Comparison of ENCODE assay signal across 3 cellular contexts in genomic region chr19:5692785-5693194, GRCh38.
TF ChIP-seq lines count a peak whose summit lies in the region.

No MANE protein-coding gene starts in this region.

TF ChIP-seq in SK-N-SH, 30 proteins besides CTCF, POLR2A, EP300 and RAD21 (continues in another document):
- TF ChIP-seq IRF3 (IDR thresholded peaks at IDR 0.05; ENCODE audit: low read depth, low read length) (no peak), MEF2A (IDR thresholded peaks at IDR 0.05; ENCODE audit: borderline replicate concordance, low read depth) (no peak), USF2 (IDR thresholded peaks at IDR 0.05; ENCODE audit: borderline replicate concordance, low read depth, low read length) (no peak), ZBTB33 (IDR thresholded peaks at IDR 0.05; ENCODE audit: borderline replicate concordance, low read depth) (no peak), JUND (IDR thresholded peaks at IDR 0.05) (no peak), EZH2phosphoT487 (IDR thresholded peaks at IDR 0.05; ENCODE audit: borderline replicate concordance, low read depth) (no peak), ELF1 (IDR thresholded peaks at IDR 0.05) (no peak), MXI1 (IDR thresholded peaks at IDR 0.05; ENCODE audit: low read depth, low read length) (no peak), REST (IDR thresholded peaks at IDR 0.05; ENCODE audit: low read depth, low read length) (no peak), TAF1 (IDR thresholded peaks at IDR 0.05; ENCODE audit: borderline replicate concordance, low read depth, low read length) (no peak)

TF ChIP-seq in SK-N-SH treated with all-trans-retinoic acid at 6 μM for 48 hours, 23 proteins besides CTCF, POLR2A, EP300 and RAD21:
- TF ChIP-seq ARNTL (CRISPR knock-in tag; IDR thresholded peaks at IDR 0.05; ENCODE audit: borderline replicate concordance, low read depth) (no peak), ZC3H10 (CRISPR knock-in tag; IDR thresholded peaks at IDR 0.05) (no peak)
TF ChIP-seq in SK-N-SH treated with all-trans-retinoic acid at 6 μM for 48 hours: peak in this region for 0.

TF ChIP-seq in GM12878, 131 proteins besides CTCF, POLR2A, EP300 and RAD21:
- TF ChIP-seq SUPT20H (IDR thresholded peaks at IDR 0.05; ENCODE audit: borderline replicate concordance, control insufficient read depth, low read depth, low read length) (no peak), RCOR1 (conservative IDR thresholded peaks at IDR 0.05; ENCODE audit: low read depth, low read length) (no peak), SMAD5 (IDR thresholded peaks at IDR 0.05; ENCODE audit: low read depth) (0 out of 2 replicates have a peak, but pooled peaks have one; percentile 3), MXI1 (IDR thresholded peaks at IDR 0.05; ENCODE audit: low read depth, low read length) (no peak), POU2F2 (IDR thresholded peaks at IDR 0.05; ENCODE audit: borderline replicate concordance, low read depth, low read length) (peak; percentile 51; the same call in 2 of the 3 replicates)
